In the genomic region with DNA sequence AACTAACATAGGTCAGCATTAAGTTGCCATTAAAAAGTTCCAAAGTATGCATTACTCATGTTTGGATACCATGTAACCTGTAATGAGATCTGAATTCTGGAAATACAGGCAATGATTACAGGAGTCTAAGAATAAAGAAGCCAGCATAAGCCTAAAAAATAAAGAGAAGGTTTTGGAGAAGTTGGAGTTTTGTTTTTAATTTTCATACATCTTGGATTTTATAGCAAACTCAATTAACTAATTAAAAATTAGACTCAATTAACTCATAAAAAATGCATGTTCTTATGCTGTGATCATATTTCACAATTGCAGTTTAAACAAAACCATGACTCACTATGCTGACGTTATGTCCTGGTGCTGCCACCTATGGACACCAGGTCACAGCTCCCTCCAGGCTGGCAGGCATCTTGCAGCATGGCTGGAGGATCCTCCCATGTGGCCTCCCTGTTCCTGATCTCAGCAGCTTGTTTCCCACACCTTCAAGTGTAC, we compare ENCODE assay signal across 9 cellular contexts.
DNase-seq lines count a peak whose midpoint lies in the region; ATAC-seq, FAIRE-seq and TF ChIP-seq lines count a peak whose summit lies in the region.
"Had no signal": no experiment of that assay in that cellular context is flagged by ENCODE, and none has a peak within 500 bp of the region (broad histone marks: within the 10 kb centered on the region; RNA-seq: fewer than 3 reads in every experiment).

No MANE protein-coding gene starts in this region.

- intact Hi-C loops in esophagus squamous epithelium (cut with DNase I) = no loop called here

- H3K4me3 Mint-ChIP-seq in progenitor cell of endocrine pancreas (ENCODE audit: low read depth) = no peak overlapping the region
- H3K4me3 Mint-ChIP-seq: nephron had no signal

- peaks cover 0 to 10% (median 0%) of the 10 kb centered on the region in 3 donors for H3K4me1 ChIP-seq in esophagus squamous epithelium

- no peaks in the 10 kb centered on the region for H3K36me3 Mint-ChIP-seq in progenitor cell of endocrine pancreas (ENCODE audit: insufficient read depth)

- ATAC-seq in HG03342 (IDR thresholded peaks at IDR 0.05; ENCODE audit: unreplicated experiment) (peak; percentile 54), GM18519 (IDR thresholded peaks at IDR 0.05; ENCODE audit: low FRiP score, unreplicated experiment) (no peak), GM18511 (IDR thresholded peaks at IDR 0.05; ENCODE audit: unreplicated experiment) (no peak), HG03354 (IDR thresholded peaks at IDR 0.05; ENCODE audit: poor library complexity, severe bottlenecking, unreplicated experiment) (no peak)

- no peaks in the 10 kb centered on the region for H3K9me3 Mint-ChIP-seq in progenitor cell of endocrine pancreas (ENCODE audit: low read depth)
- H3K9me3 Mint-ChIP-seq: nephron had no signal

- peak; percentile 72 for FAIRE-seq in RCC 7860 (lab: Jason Lieb, UNC)

- DNase-seq in G401 (ENCODE audit: low spot score) = peak; percentile 11
- DNase-seq in RCC 7860 (ENCODE audit: low spot score) = peak; percentile 49
- no peak for DNase-seq in esophagus squamous epithelium (lab: John Stamatoyannopoulos, UW)
- no peak for DNase-seq in progenitor cell of endocrine pancreas (ENCODE audit: low spot score, unreplicated experiment)

- peaks cover 10% of the 10 kb centered on the region for H3K4me1 Mint-ChIP-seq in progenitor cell of endocrine pancreas (ENCODE audit: low read depth)

- H3K27ac ChIP-seq in esophagus squamous epithelium = no peak overlapping the region

- no peak for TF ChIP-seq POLR2A in esophagus squamous epithelium (IDR thresholded peaks at IDR 0.05)

- WGBS in esophagus squamous epithelium, 2 donors = 17 to 18% methylated on average over 1 of the region's 1 CpG

- no peaks in the 10 kb centered on the region for H3K36me3 ChIP-seq in esophagus squamous epithelium

- H3K4me3 ChIP-seq in esophagus squamous epithelium = no peak overlapping the region

- H3K27me3 Mint-ChIP-seq in progenitor cell of endocrine pancreas = no peaks in the 10 kb centered on the region

- no peaks in the 10 kb centered on the region for H3K9me3 ChIP-seq in esophagus squamous epithelium

- no peaks in the 10 kb centered on the region for H3K27me3 ChIP-seq in esophagus squamous epithelium

- H3K27ac Mint-ChIP-seq in progenitor cell of endocrine pancreas = no peak overlapping the region
- H3K27ac Mint-ChIP-seq: nephron had no signal

- TF ChIP-seq CTCF in esophagus squamous epithelium (IDR thresholded peaks at IDR 0.05) (peak in 4 of 6 experiments; percentile 25 to 61 (median 39)), progenitor cell of endocrine pancreas (IDR thresholded peaks at IDR 0.05; ENCODE audit: unreplicated experiment) (peak; percentile 39)

- in situ Hi-C loops in G401 (cut with HindIII; ENCODE audit: low sequenced_read_pairs) = no loop called here

Comparison
In these comparisons a context has a peak if more than half of its experiments do, and no peak if none do; other contexts are left out.
1. DNase-seq: peak in G401 (single experiment) and RCC 7860 (single experiment); none in esophagus squamous epithelium (single experiment) and progenitor cell of endocrine pancreas (single experiment).